ENCODE assay signal across 17 cellular contexts in genomic region chr12:106428379-106428778, GRCh38.
DNase-seq lines count a peak whose midpoint lies in the region; ATAC-seq and TF ChIP-seq lines count a peak whose summit lies in the region.
"Had no signal": no experiment of that assay in that cellular context is flagged by ENCODE, and none has a peak within 500 bp of the region (broad histone marks: within the 10 kb centered on the region; RNA-seq: fewer than 3 reads in every experiment).

No MANE protein-coding gene starts in this region.

- no peak for TF ChIP-seq POLR2A in IMR-90 (IDR thresholded peaks at IDR 0.05; ENCODE audit: low read depth, low read length)
- TF ChIP-seq POLR2A in GM18505 (IDR thresholded peaks at IDR 0.05; ENCODE audit: borderline replicate concordance, extremely low read depth, insufficient read depth, insufficient read length), result no peak

- H4K91ac ChIP-seq in IMR-90 (ENCODE audit: insufficient read depth, low read depth, low read length), result no peak overlapping the region

- WGBS in IMR-90 (ENCODE audit: extremely low coverage in 2 of 2, insufficient read length in 1 of 2), 2 experiments, result no CpG with 5 or more reads among the region's 2 CpGs

- TF ChIP-seq RAD21 in IMR-90 (IDR thresholded peaks at IDR 0.05; ENCODE audit: low read length), result no peak

- H3K27me3 ChIP-seq in IMR-90 (ENCODE audit: control insufficient read depth, insufficient read depth, low read length), result no peaks in the 10 kb centered on the region
- H3K27me3 ChIP-seq: upper lobe of left lung had no signal

- H4K5ac ChIP-seq in IMR-90 (ENCODE audit: low read depth, low read length), result no peak overlapping the region

- H3K9me3 ChIP-seq in IMR-90 (ENCODE audit: control insufficient read depth, insufficient read depth, low read length), result no peaks in the 10 kb centered on the region
- H3K9me3 ChIP-seq: upper lobe of left lung had no signal

- no peak overlapping the region for H2BK5ac ChIP-seq in IMR-90 (ENCODE audit: low read depth, low read length, poor library complexity, severe bottlenecking)

- no peak overlapping the region for H2BK120ac ChIP-seq in IMR-90 (ENCODE audit: low read depth, low read length)

- no peak overlapping the region for H3K4ac ChIP-seq in IMR-90 (ENCODE audit: low read depth, low read length)

- no peak overlapping the region for H4K8ac ChIP-seq in IMR-90 (ENCODE audit: low read depth in 2 of 2, low read length in 2 of 2)

- CTCF ChIA-PET in IMR-90 (lab: Yijun Ruan, JAX), result interaction anchor here (0.6 kb wide), 1 partner anchor 133 kb away, joined by 3 read pairs; no protein-coding TSS in a partner anchor

- H4K20me1 ChIP-seq in IMR-90 (ENCODE audit: insufficient read depth, low read length), result no peaks in the 10 kb centered on the region

- no peak overlapping the region for H3K9ac ChIP-seq in IMR-90 (ENCODE audit: low read depth, low read length)

- H3K4me1 ChIP-seq in IMR-90 (ENCODE audit: control insufficient read depth, insufficient read depth, low read length), result no peaks in the 10 kb centered on the region
- H3K4me1 ChIP-seq: upper lobe of left lung had no signal

- no peak overlapping the region for H2AK5ac ChIP-seq in IMR-90 (ENCODE audit: low read depth, low read length)

- intact Hi-C loops in IMR-90 (cut with micrococcal nuclease), result no loop called here

- H3K4me3 ChIP-seq in IMR-90 (ENCODE audit: insufficient read depth, low read depth, low read length), result no peak overlapping the region
- no peak overlapping the region for H3K4me3 ChIP-seq in fibroblast of villous mesenchyme (ENCODE audit: low read depth, low read length)
- H3K4me3 ChIP-seq: upper lobe of left lung had no signal

- in situ Hi-C loops in IMR-90 (cut with MboI; ENCODE audit: low sequenced_read_pairs), result no loop called here

- DNase-seq in IMR-90 (peak; percentile 52), amniotic epithelial cell (ENCODE audit: low read depth) (peak; percentile 66), fibroblast of villous mesenchyme (ENCODE audit: low read depth) (peak; percentile 41), pons (ENCODE audit: low spot score) (peak; percentile 62), HUDEP-2 (lab: John Stamatoyannopoulos, UW; ENCODE audit: unreplicated experiment in 76 of 76) (no peak)
- DNase-seq: activated CD8-positive, alpha-beta memory T cell treated with anti-CD3 and anti-CD28 coated beads, Interleukin-2, amount 10 ng/mL, durations not matched to agents 7 days and 5 days; activated naive CD4-positive, alpha-beta T cell treated with anti-CD3 and anti-CD28 coated beads, Interleukin-2, amount 10 ng/mL, durations not matched to agents 7 days and 5 days; GDM1; naive B cell; NCI-H2029 treated with DMSO at 0.1 percent for 48 hours; stimulated activated CD4-positive, alpha-beta T cell treated with anti-CD3 and anti-CD28 coated beads, Interleukin-2, amount 100 ng/mL, for 48 hours; T-cell; upper lobe of left lung had no signal

- H3K27ac ChIP-seq in IMR-90 (ENCODE audit: insufficient read depth, low read length), result no peak overlapping the region
- H3K27ac ChIP-seq: upper lobe of left lung had no signal

- no peaks in the 10 kb centered on the region for H3K9me1 ChIP-seq in IMR-90 (ENCODE audit: insufficient read depth, low read length)

- TF ChIP-seq CTCF in IMR-90 (conservative IDR thresholded peaks at IDR 0.05; ENCODE audit: low read depth, low read length) (no peak), fibroblast of villous mesenchyme (IDR thresholded peaks at IDR 0.05; ENCODE audit: insufficient read depth, low read depth, low read length) (no peak)

- H3K36me3 ChIP-seq in IMR-90 (ENCODE audit: control insufficient read depth, insufficient read depth, low read length), result peaks cover 5% of the 10 kb centered on the region; the same call in 1 of the 2 replicates

- no peak overlapping the region for H3K56ac ChIP-seq in IMR-90 (ENCODE audit: extremely low read depth, insufficient read depth, low read length)

- peak; percentile 57 for ATAC-seq in IMR-90 (ENCODE audit: low read depth)
- ATAC-seq in GM18505 (IDR thresholded peaks at IDR 0.05; ENCODE audit: unreplicated experiment), result no peak
- ATAC-seq in GM21515 (IDR thresholded peaks at IDR 0.05; ENCODE audit: unreplicated experiment), result no peak
- ATAC-seq in HG03378 (IDR thresholded peaks at IDR 0.05; ENCODE audit: unreplicated experiment), result no peak
- ATAC-seq: activated CD8-positive, alpha-beta memory T cell treated with anti-CD3 and anti-CD28 coated beads, Interleukin-2, amount 10 ng/mL, durations not matched to agents 7 days and 5 days; T-cell; WTC11 had no signal

- no peak overlapping the region for H3K14ac ChIP-seq in IMR-90 (replicated peaks; ENCODE audit: low read depth, low read length)

- H3K18ac ChIP-seq in IMR-90 (ENCODE audit: low read depth, low read length), result no peak overlapping the region

- no peak overlapping the region for H2BK15ac ChIP-seq in IMR-90 (ENCODE audit: low read depth, low read length)

- dilution Hi-C loops in IMR-90 (cut with HindIII; ENCODE audit: low sequenced_read_pairs, unreplicated experiment), result no loop called here

- no peak overlapping the region for H2BK20ac ChIP-seq in IMR-90 (ENCODE audit: low read depth, low read length)

- H3K23ac ChIP-seq in IMR-90 (ENCODE audit: low read depth, low read length), result no peak overlapping the region

- BruUV-seq in IMR-90 (replicated peaks; lab: Mats Ljungman, UMichigan), result no TSS peak

- H2AFZ ChIP-seq in IMR-90 (replicated peaks; ENCODE audit: low read length, poor library complexity), result no peak overlapping the region

- no peaks in the 10 kb centered on the region for H3K79me1 ChIP-seq in IMR-90 (ENCODE audit: low read depth in 1 of 2, low read length in 2 of 2)

- POLR2A ChIA-PET in IMR-90 (lab: Charles Lee; ENCODE audit: unreplicated experiment), result no interaction called here

- H2AK9ac ChIP-seq in IMR-90 (replicated peaks; ENCODE audit: low read depth, low read length, poor library complexity), result no peak overlapping the region

- no peak overlapping the region for H3K4me2 ChIP-seq in IMR-90 (ENCODE audit: low read depth, low read length)

TF ChIP-seq in IMR-90, 13 proteins besides CTCF, POLR2A, EP300 and RAD21:
- TF ChIP-seq MAFK (IDR thresholded peaks at IDR 0.05; ENCODE audit: low read depth, low read length) (no peak), CEBPB (IDR thresholded peaks at IDR 0.05; ENCODE audit: low read depth, low read length) (no peak), SMC3 (IDR thresholded peaks at IDR 0.05; ENCODE audit: low read depth, low read length) (no peak), BHLHE40 (IDR thresholded peaks at IDR 0.05; ENCODE audit: low read depth, low read length) (no peak), USF2 (IDR thresholded peaks at IDR 0.05; ENCODE audit: low read depth, low read length) (no peak), RFX5 (IDR thresholded peaks at IDR 0.05; ENCODE audit: low read depth, low read length) (no peak), FOS (IDR thresholded peaks at IDR 0.05; ENCODE audit: low read depth, low read length) (no peak), MXI1 (IDR thresholded peaks at IDR 0.05; ENCODE audit: borderline replicate concordance, low read depth, low read length) (no peak), RCOR1 (IDR thresholded peaks at IDR 0.05; ENCODE audit: insufficient replicate concordance, low read length) (no peak), NFE2L2 (IDR thresholded peaks at IDR 0.05; ENCODE audit: low read depth, low read length) (no peak), CHD1 (IDR thresholded peaks at IDR 0.05; ENCODE audit: low read depth, low read length) (no peak), MAZ (IDR thresholded peaks at IDR 0.05; ENCODE audit: borderline replicate concordance, low read depth, low read length) (no peak), ELK1 (IDR thresholded peaks at IDR 0.05; ENCODE audit: borderline replicate concordance, low read depth, low read length) (no peak)

Comparison
In these comparisons a context has a peak if more than half of its experiments do, and no peak if none do; other contexts are left out.
1. DNase-seq: peak in IMR-90 (single experiment), amniotic epithelial cell (single experiment), fibroblast of villous mesenchyme (single experiment) and pons (single experiment); none in HUDEP-2 (0 of 76).